ENCODE assay signal across 1 cellular context in genomic region chr6:79949235-79949634, GRCh38.
TF ChIP-seq lines count a peak whose summit lies in the region.

No MANE protein-coding gene starts in this region.

TF ChIP-seq in SK-N-SH treated with all-trans-retinoic acid at 6 μM for 48 hours, 23 proteins besides CTCF, POLR2A, EP300 and RAD21 (continued from another document):
- TF ChIP-seq TSHZ2 (CRISPR knock-in tag; IDR thresholded peaks at IDR 0.05) (no peak), ZNF70 (CRISPR knock-in tag; IDR thresholded peaks at IDR 0.05) (no peak), ZNF8 (CRISPR knock-in tag; IDR thresholded peaks at IDR 0.05) (no peak), SNAI2 (CRISPR knock-in tag; IDR thresholded peaks at IDR 0.05) (no peak), ARNTL (CRISPR knock-in tag; IDR thresholded peaks at IDR 0.05; ENCODE audit: borderline replicate concordance, low read depth) (no peak), CSDC2 (CRISPR knock-in tag; IDR thresholded peaks at IDR 0.05) (no peak), ISL1 (CRISPR knock-in tag; IDR thresholded peaks at IDR 0.05) (no peak), PPARA (CRISPR knock-in tag; IDR thresholded peaks at IDR 0.05; ENCODE audit: borderline replicate concordance) (no peak)
